In the genomic region with DNA sequence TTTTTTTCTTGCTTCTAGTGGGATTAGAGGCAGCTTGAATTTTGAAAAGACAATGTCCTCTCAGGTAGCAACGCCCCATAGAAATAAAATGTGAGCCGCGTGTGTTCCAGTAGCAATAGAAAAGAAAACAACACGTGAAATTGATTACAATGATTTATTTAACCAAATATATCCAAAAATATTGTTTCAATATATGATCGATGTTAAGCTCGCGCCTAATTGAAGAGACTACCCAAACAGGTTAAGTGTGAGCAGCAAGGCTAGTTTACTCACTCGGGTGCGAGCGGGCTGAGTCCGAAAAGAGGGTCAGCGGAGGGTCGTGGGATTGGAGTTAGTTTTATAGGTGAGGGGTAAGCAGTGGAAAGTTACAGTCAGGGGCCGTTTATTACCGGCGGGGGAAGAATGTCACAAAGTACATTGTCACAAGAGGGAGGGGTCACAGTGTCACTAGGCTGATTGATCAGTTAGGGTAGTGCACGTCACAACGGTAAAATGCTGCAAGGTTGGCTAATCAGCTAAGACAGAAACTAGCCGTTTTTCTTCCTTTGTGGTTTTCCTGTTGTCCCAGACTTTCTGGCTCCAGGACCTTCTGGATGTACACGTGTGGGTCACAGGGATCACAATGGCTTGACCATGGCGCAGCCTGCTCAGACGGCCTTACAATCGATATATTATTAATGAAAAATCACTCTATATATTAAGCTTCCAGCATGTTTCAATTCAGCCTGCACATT, we compare ENCODE assay signal across 8 cellular contexts. TPM values are rescaled to one million over a fixed set of nuclear protein-coding genes. Genes with fewer than 3 reads are reported as not detected.
A peak's percentile ranks its signal among the peaks of the same experiment; 100 is the strongest.
DNase-seq lines count a peak whose midpoint lies in the region; ATAC-seq and TF ChIP-seq lines count a peak whose summit lies in the region.

No MANE protein-coding gene starts in this region.

- H3K4me1 ChIP-seq in SJSA1 (replicated peaks) (peaks cover 6% of the 10 kb centered on the region), parathyroid adenoma (no peaks in the 10 kb centered on the region)

- peak overlapping the region; percentile 61 for H2AFZ ChIP-seq in parathyroid adenoma

- DNase-seq in HEK293T (ENCODE audit: extremely low spot score) (peak; percentile 14), SJSA1 (ENCODE audit: low read depth in 1 of 2, low spot score in 2 of 2) (no peak), epithelial cell of proximal tubule (ENCODE audit: low read depth) (no peak), DMS153 (lab: John Stamatoyannopoulos, UW) (no peak), NCI-H1048 (lab: John Stamatoyannopoulos, UW) (no peak)
- DNase-seq in stimulated activated CD4-positive, alpha-beta T cell treated with anti-CD3 and anti-CD28 coated beads, Interleukin-2, amount 100 ng/mL, for 48 hours = no peak

- H3K27ac ChIP-seq in SJSA1 = no peak overlapping the region
- H3K27ac ChIP-seq in parathyroid adenoma = no peak overlapping the region

- POLR2A ChIA-PET in HEK293T (lab: Yijun Ruan, JAX) = interaction anchor here (1.6 kb wide), 1 partner anchor 24 kb away, joined by 3 read pairs; no protein-coding TSS in a partner anchor

- ATAC-seq in GM18519 (IDR thresholded peaks at IDR 0.05; ENCODE audit: low FRiP score, unreplicated experiment) = no peak

- no peaks in the 10 kb centered on the region for H3K27me3 ChIP-seq in SJSA1 (replicated peaks)
- H3K27me3 ChIP-seq in parathyroid adenoma (ENCODE audit: control insufficient read depth, insufficient read depth, low read length) = no peaks in the 10 kb centered on the region

- peak overlapping the region; percentile 83 for H3K4me3 ChIP-seq in SJSA1
- peak overlapping the region; percentile 79 for H3K4me3 ChIP-seq in epithelial cell of proximal tubule (ENCODE audit: low read depth, low read length)
- H3K4me3 ChIP-seq in parathyroid adenoma (ENCODE audit: low read depth, low read length) = peak overlapping the region; percentile 89

- H3K9ac ChIP-seq in parathyroid adenoma = no peak overlapping the region

- CTCF ChIA-PET in HEK293T (lab: Yijun Ruan, JAX) = no interaction called here

- H3K79me2 ChIP-seq in parathyroid adenoma = no peaks in the 10 kb centered on the region

- H3K4me2 ChIP-seq in parathyroid adenoma (ENCODE audit: low read length) = peak overlapping the region; percentile 69

- H3K36me3 ChIP-seq in SJSA1 (peaks cover 5% of the 10 kb centered on the region; the same call in 1 of the 2 replicates), parathyroid adenoma (ENCODE audit: control insufficient read depth, insufficient read depth, low read length) (no peaks in the 10 kb centered on the region)

- H3K9me3 ChIP-seq in SJSA1 (replicated peaks) = peaks cover 7% of the 10 kb centered on the region
- no peaks in the 10 kb centered on the region for H3K9me3 ChIP-seq in parathyroid adenoma (ENCODE audit: control insufficient read depth, low read length)

- no peak for TF ChIP-seq CTCF in epithelial cell of proximal tubule (conservative IDR thresholded peaks at IDR 0.05; ENCODE audit: low read depth, low read length)
- no peak for TF ChIP-seq CTCF in parathyroid adenoma (IDR thresholded peaks at IDR 0.05)

TF ChIP-seq in HEK293T, 16 proteins besides CTCF, POLR2A, EP300 and RAD21:
- TF ChIP-seq L3MBTL2 (conservative IDR thresholded peaks at IDR 0.05) (no peak), PKNOX1 (IDR thresholded peaks at IDR 0.05) (peak; percentile 78), SUZ12 (IDR thresholded peaks at IDR 0.05) (no peak)

RNA-seq across cellular contexts. Expression of gene ZNF670, which starts 0.7 kb away (rescaled TPM):
- total RNA-seq in SJSA1 (2014; rRNA removed; shearing (Covaris generic)) = 3.1 and 5.2 TPM in 2 replicates
- total RNA-seq in epithelial cell of proximal tubule = 2.3 and 4.7 TPM in 2 replicates

RNA-seq across cellular contexts. Expression of gene ZNF669, which starts 24.8 kb away (rescaled TPM):
- total RNA-seq in SJSA1 (2014; rRNA removed; shearing (Covaris generic)) = 18.6 and 32.6 TPM in 2 replicates
- total RNA-seq in epithelial cell of proximal tubule = 7.9 and 11.3 TPM in 2 replicates
